ENCODE assay signal across 8 cellular contexts in genomic region chr11:3043315-3043871, GRCh38. TPM values are rescaled to one million over a fixed set of nuclear protein-coding genes. Genes with fewer than 3 reads are reported as not detected.
DNase-seq lines count a peak whose midpoint lies in the region; ATAC-seq and TF ChIP-seq lines count a peak whose summit lies in the region.

No MANE protein-coding gene starts in this region.

- H3K4me3 ChIP-seq in cardiac fibroblast (replicated peaks in 1 of 2; ENCODE audit: low read depth in 2 of 2, low read length in 2 of 2), result no peak overlapping the region
- no peak overlapping the region for H3K4me3 ChIP-seq in skeletal muscle satellite cell (ENCODE audit: low read length)

- H3K9me3 ChIP-seq in skeletal muscle satellite cell (replicated peaks; ENCODE audit: low read length), result no peaks in the 10 kb centered on the region

- H3K4me2 ChIP-seq in skeletal muscle satellite cell (ENCODE audit: low read length), result peak overlapping the region; percentile 46

- no peak for ATAC-seq in activated T-cell treated with anti-CD3 and anti-CD28 coated beads, Interleukin-2, amount 50 U/mL, for 4 hours

- H3K4me3 Mint-ChIP-seq in activated T-cell treated with anti-CD3 and anti-CD28 coated beads, Interleukin-2, amount 50 U/mL, for 4 hours, result no peak overlapping the region

- peaks cover 49% of the 10 kb centered on the region for H3K36me3 ChIP-seq in skeletal muscle satellite cell (ENCODE audit: insufficient read depth, low read length)

- H3K36me3 Mint-ChIP-seq in activated T-cell treated with anti-CD3 and anti-CD28 coated beads, Interleukin-2, amount 50 U/mL, for 4 hours (ENCODE audit: insufficient read depth), result peaks cover 21% of the 10 kb centered on the region

- no peaks in the 10 kb centered on the region for H3K27me3 Mint-ChIP-seq in activated T-cell treated with anti-CD3 and anti-CD28 coated beads, Interleukin-2, amount 50 U/mL, for 4 hours (ENCODE audit: low read depth)

- peak overlapping the region; percentile 45 for H3K9ac ChIP-seq in skeletal muscle satellite cell (ENCODE audit: low read depth, low read length)

- no peaks in the 10 kb centered on the region for H3K27me3 ChIP-seq in skeletal muscle satellite cell (ENCODE audit: control insufficient read depth, insufficient read depth, low read length)

- TF ChIP-seq CTCF in cardiac fibroblast (IDR thresholded peaks at IDR 0.05; ENCODE audit: low read depth, low read length), result no peak

- DNase-seq in GM04504 (ENCODE audit: low read depth) (peak; percentile 43), cardiac fibroblast (ENCODE audit: low read depth in 2 of 2) (peak; percentile 32 to 70), hypothalamus (lab: John Stamatoyannopoulos, UW) (peak in 31 of 51 donors; percentile 8 to 82 (median 50)), NCI-H82 (lab: John Stamatoyannopoulos, UW) (no peak)
- DNase-seq in stimulated activated CD4-positive, alpha-beta T cell treated with anti-CD3 and anti-CD28 coated beads, Interleukin-1b, Interleukin-23, amount 100 ng/mL, for 48 hours, result no peak
- DNase-seq in activated CD4-positive, alpha-beta T cell treated with anti-CD3 and anti-CD28 coated beads, Interleukin-2, amount 50 U/mL, for 48 hours, result no peak
- DNase-seq in activated T-cell treated with anti-CD3 and anti-CD28 coated beads, Interleukin-2, amount 50 U/mL, for 4 hours, result no peak

- peaks cover 4% of the 10 kb centered on the region for H3K4me1 Mint-ChIP-seq in activated T-cell treated with anti-CD3 and anti-CD28 coated beads, Interleukin-2, amount 50 U/mL, for 4 hours (ENCODE audit: low read depth)

- H3K9me3 Mint-ChIP-seq in activated T-cell treated with anti-CD3 and anti-CD28 coated beads, Interleukin-2, amount 50 U/mL, for 4 hours, result no peaks in the 10 kb centered on the region

- peaks cover 20% of the 10 kb centered on the region for H3K4me1 ChIP-seq in skeletal muscle satellite cell (ENCODE audit: control insufficient read depth, insufficient read depth, low read length)

RNA-seq across cellular contexts. Expression of gene CARS1, which starts 13.8 kb away (rescaled TPM):
- 52.0 and 56.5 TPM in 2 replicates for total RNA-seq in skeletal muscle satellite cell (2012; rRNA removed)
- total RNA-seq in activated T-cell treated with anti-CD3 and anti-CD28 coated beads, Interleukin-2, amount 50 U/mL, for 4 hours, result 100 to 1,000 TPM in 1 of 3 donors, 10 to 100 TPM in 2; 72.4 to 110 (median 88.1) TPM

RNA-seq across cellular contexts. Expression of gene NAP1L4, which starts 51.3 kb away (rescaled TPM):
- 62.7 and 72.5 TPM in 2 replicates for total RNA-seq in skeletal muscle satellite cell (2012; rRNA removed)
- 100 to 1,000 TPM; 194 to 201 (median 199) TPM for total RNA-seq in activated T-cell treated with anti-CD3 and anti-CD28 coated beads, Interleukin-2, amount 50 U/mL, for 4 hours

Comparison
In these comparisons a context has a peak if more than half of its experiments do, and no peak if none do; other contexts are left out.
1. DNase-seq: peak in GM04504 (single experiment), cardiac fibroblast (2 of 2) and hypothalamus (31 of 51); none in stimulated activated CD4-positive, alpha-beta T cell treated with anti-CD3 and anti-CD28 coated beads, Interleukin-1b, Interleukin-23, amount 100 ng/mL, for 48 hours (single experiment), NCI-H82 (single experiment), activated CD4-positive, alpha-beta T cell treated with anti-CD3 and anti-CD28 coated beads, Interleukin-2, amount 50 U/mL, for 48 hours (0 of 2) and activated T-cell treated with anti-CD3 and anti-CD28 coated beads, Interleukin-2, amount 50 U/mL, for 4 hours (single experiment).